Comparison of ENCODE assay signal across 8 cellular contexts in genomic region chr12:59403259-59403932, GRCh38.
DNase-seq lines count a peak whose midpoint lies in the region; ATAC-seq and TF ChIP-seq lines count a peak whose summit lies in the region.

No MANE protein-coding gene starts in this region.

- no peaks in the 10 kb centered on the region for H3K9me2 ChIP-seq in hepatocyte (replicated peaks; ENCODE audit: insufficient read depth)

- H3K36me3 ChIP-seq in NT2/D1 (ENCODE audit: insufficient read depth, insufficient read length, low read length): no peaks in the 10 kb centered on the region
- no peaks in the 10 kb centered on the region for H3K36me3 ChIP-seq in hepatocyte (replicated peaks; ENCODE audit: insufficient read depth, low read depth)

- no peak overlapping the region for H3K9ac ChIP-seq in NT2/D1 (ENCODE audit: insufficient read length, low read depth)

- no peak overlapping the region for H3K27ac ChIP-seq in HL-60 (replicated peaks)
- H3K27ac ChIP-seq in hepatocyte: no peak overlapping the region

- peak overlapping the region; percentile 32 for H3K4me2 ChIP-seq in hepatocyte

- H4K20me1 ChIP-seq in hepatocyte (ENCODE audit: insufficient read depth, poor library complexity, severe bottlenecking): no peaks in the 10 kb centered on the region

- in situ Hi-C loops in astrocyte of the cerebellum (cut with HindIII; ENCODE audit: low sequenced_read_pairs): no loop called here

- no peak overlapping the region for H2AFZ ChIP-seq in hepatocyte

- DNase-seq in DMS 273 treated with DMSO at 0.1 percent for 48 hours (lab: John Stamatoyannopoulos, UW) (peak; percentile 30), GM19240 (ENCODE audit: insufficient read length, low spot score) (peak; percentile 2), HL-60 (ENCODE audit: low read depth in 1 of 2, low spot score in 1 of 2) (peak in 1 of 2 experiments; percentile 35), NT2/D1 (ENCODE audit: low read depth, low spot score) (peak; percentile 47), astrocyte of the cerebellum (ENCODE audit: low read depth) (peak; percentile 51), hepatocyte (ENCODE audit: low spot score) (peak; percentile 77), sciatic nerve (ENCODE audit: low spot score) (peak; percentile 60)
- no peak for DNase-seq in activated CD4-positive, CD25-positive, alpha-beta regulatory T cell (lab: John Stamatoyannopoulos, UW)

- ATAC-seq in sciatic nerve: peak; percentile 94

- H3K4me1 ChIP-seq in NT2/D1 (ENCODE audit: insufficient read depth, insufficient read length) (no peaks in the 10 kb centered on the region), hepatocyte (ENCODE audit: insufficient read depth) (peaks cover 5% of the 10 kb centered on the region)

- H3K9me3 ChIP-seq in NT2/D1 (ENCODE audit: insufficient read depth, low read length) (peaks cover 6% of the 10 kb centered on the region; the same call in 1 of the 2 replicates), hepatocyte (ENCODE audit: low read depth) (no peaks in the 10 kb centered on the region)

- intact Hi-C loops in sciatic nerve (cut with DNase I): no loop called here

- peak; percentile 57 for TF ChIP-seq CTCF in HL-60 (IDR thresholded peaks at IDR 0.05; ENCODE audit: insufficient read depth, low read length)
- TF ChIP-seq CTCF in astrocyte of the cerebellum (IDR thresholded peaks at IDR 0.05; ENCODE audit: low read depth, low read length, missing control alignments): peak; percentile 89
- peak; percentile 79 for TF ChIP-seq CTCF in hepatocyte (IDR thresholded peaks at IDR 0.05; ENCODE audit: poor library complexity)

- 6% methylated on average over 3 of the region's 3 CpGs for WGBS in hepatocyte (ENCODE audit: low lambda C conversion rate, missing lambda C conversion rate)

- H3K4me3 ChIP-seq in HL-60 (replicated peaks; ENCODE audit: insufficient read depth, low read length): no peak overlapping the region
- H3K4me3 ChIP-seq in NT2/D1 (ENCODE audit: insufficient read length, low read depth): no peak overlapping the region
- no peak overlapping the region for H3K4me3 ChIP-seq in astrocyte of the cerebellum (ENCODE audit: low read depth, low read length)
- no peak overlapping the region for H3K4me3 ChIP-seq in hepatocyte

- H3K27me3 ChIP-seq in HL-60 (ENCODE audit: insufficient read depth, poor library complexity, severe bottlenecking) (no peaks in the 10 kb centered on the region), NT2/D1 (ENCODE audit: insufficient read depth, insufficient read length) (no peaks in the 10 kb centered on the region), hepatocyte (no peaks in the 10 kb centered on the region)

- no peaks in the 10 kb centered on the region for H3K79me2 ChIP-seq in hepatocyte

Comparison
In these comparisons a context has a peak if more than half of its experiments do, and no peak if none do; other contexts are left out.
1. DNase-seq: peak in DMS 273 treated with DMSO at 0.1 percent for 48 hours (single experiment), GM19240 (single experiment), NT2/D1 (single experiment), astrocyte of the cerebellum (single experiment), hepatocyte (single experiment) and sciatic nerve (single experiment); none in activated CD4-positive, CD25-positive, alpha-beta regulatory T cell (0 of 4).
2. Peak in every context shown above with its lines, with median percentiles within 50 percentile points of each other: CTCF ChIP-seq.